In genomic region chr9:111118256-111118950, GRCh38 we compare ENCODE assay signal across 24 cellular contexts.
DNase-seq lines count a peak whose midpoint lies in the region; ATAC-seq and TF ChIP-seq lines count a peak whose summit lies in the region.
"Had no signal": no experiment of that assay in that cellular context is flagged by ENCODE, and none has a peak within 500 bp of the region (broad histone marks: within the 10 kb centered on the region; RNA-seq: fewer than 3 reads in every experiment).

No MANE protein-coding gene starts in this region.

- intact Hi-C loops in uterus (cut with DNase I; ENCODE audit: low total_unique reads) = no loop called here

- no peaks in the 10 kb centered on the region for H3K36me3 ChIP-seq in uterus
- H3K36me3 ChIP-seq: esophagus muscularis mucosa, HAP-1, heart right ventricle had no signal

- CTCF ChIA-PET in AG04450 (lab: Charles Lee) = no interaction called here

- POLR2A ChIA-PET in AG04450 (lab: Yijun Ruan, JAX) = no interaction called here

- H3K4me3 ChIP-seq in AG04450 (ENCODE audit: low read depth, low read length) (no peak overlapping the region), uterus (no peak overlapping the region)
- H3K4me3 ChIP-seq: A549, esophagus muscularis mucosa, HAP-1, heart right ventricle, K562 had no signal

- TF ChIP-seq CTCF in AG04450 (IDR thresholded peaks at IDR 0.05; ENCODE audit: low read depth, low read length) (no peak), uterus (IDR thresholded peaks at IDR 0.05) (no peak)

- DNase-seq in AG04450 (ENCODE audit: low read depth, low spot score) = peak; percentile 39
- DNase-seq in HCEC 1CT = peak; percentile 85
- peak; percentile 8 for DNase-seq in amniotic stem cell (lab: John Stamatoyannopoulos, UW)
- DNase-seq in kidney glomerular epithelial cell (lab: John Stamatoyannopoulos, UW) = peak; percentile 64
- DNase-seq in NCI-H524 treated with DMSO at 0.1 percent for 48 hours (lab: John Stamatoyannopoulos, UW) = no peak
- no peak for DNase-seq in uterus
- DNase-seq: activated naive CD8-positive, alpha-beta T cell treated with anti-CD3 and anti-CD28 coated beads for 36 hours; central memory CD4-positive, alpha-beta T cell; DND-41; effector CD4-positive, alpha-beta T cell; heart right ventricle; islet precursor cell; NCI-H1092; NCI-H2107; OCI-M1 had no signal

- H3K27ac ChIP-seq in AG04450 (ENCODE audit: low read depth, low read length) (peak overlapping the region; percentile 55), uterus (no peak overlapping the region)
- H3K27ac ChIP-seq: A549, esophagus muscularis mucosa, heart right ventricle, HL-60 had no signal

- no peak for ATAC-seq in HG02759 (IDR thresholded peaks at IDR 0.05; ENCODE audit: unreplicated experiment)
- no peak for ATAC-seq in HG03442 (IDR thresholded peaks at IDR 0.05; ENCODE audit: unreplicated experiment)
- ATAC-seq: A549; activated CD4-positive, CD25-positive, alpha-beta regulatory T cell treated with anti-CD3 and anti-CD28 coated beads, Interleukin-2, amount 50 U/mL, for 24 hours; heart right ventricle; K562; stimulated activated effector memory CD8-positive, alpha-beta T cell treated with anti-CD3 and anti-CD28 coated beads, Interleukin-12 subunit alpha, Interleukin-12 subunit beta, amount 100 ng/mL, for 72 hours had no signal

- no peak for TF ChIP-seq POLR2A in uterus (IDR thresholded peaks at IDR 0.05)

- H3K27me3 ChIP-seq in AG04450 (ENCODE audit: control insufficient read depth, insufficient read depth, low read length) (no peaks in the 10 kb centered on the region), uterus (no peaks in the 10 kb centered on the region)
- H3K27me3 ChIP-seq: esophagus muscularis mucosa, heart right ventricle had no signal

- H3K9me3 ChIP-seq in AG04450 (ENCODE audit: control insufficient read depth, insufficient read depth, low read length) (peaks cover 6% of the 10 kb centered on the region), uterus (no peaks in the 10 kb centered on the region)
- H3K9me3 ChIP-seq: esophagus muscularis mucosa, HAP-1 had no signal

- H3K4me1 ChIP-seq in uterus = no peaks in the 10 kb centered on the region
- H3K4me1 ChIP-seq: A549, esophagus muscularis mucosa, HAP-1, heart right ventricle had no signal

Comparison
In these comparisons a context has a peak if more than half of its experiments do, and no peak if none do; other contexts are left out.
1. DNase-seq: peak in AG04450 (single experiment), HCEC 1CT (single experiment), amniotic stem cell (single experiment) and kidney glomerular epithelial cell (single experiment); none in NCI-H524 treated with DMSO at 0.1 percent for 48 hours (single experiment) and uterus (0 of 2).